ENCODE assay signal across 22 cellular contexts in the genomic region with DNA sequence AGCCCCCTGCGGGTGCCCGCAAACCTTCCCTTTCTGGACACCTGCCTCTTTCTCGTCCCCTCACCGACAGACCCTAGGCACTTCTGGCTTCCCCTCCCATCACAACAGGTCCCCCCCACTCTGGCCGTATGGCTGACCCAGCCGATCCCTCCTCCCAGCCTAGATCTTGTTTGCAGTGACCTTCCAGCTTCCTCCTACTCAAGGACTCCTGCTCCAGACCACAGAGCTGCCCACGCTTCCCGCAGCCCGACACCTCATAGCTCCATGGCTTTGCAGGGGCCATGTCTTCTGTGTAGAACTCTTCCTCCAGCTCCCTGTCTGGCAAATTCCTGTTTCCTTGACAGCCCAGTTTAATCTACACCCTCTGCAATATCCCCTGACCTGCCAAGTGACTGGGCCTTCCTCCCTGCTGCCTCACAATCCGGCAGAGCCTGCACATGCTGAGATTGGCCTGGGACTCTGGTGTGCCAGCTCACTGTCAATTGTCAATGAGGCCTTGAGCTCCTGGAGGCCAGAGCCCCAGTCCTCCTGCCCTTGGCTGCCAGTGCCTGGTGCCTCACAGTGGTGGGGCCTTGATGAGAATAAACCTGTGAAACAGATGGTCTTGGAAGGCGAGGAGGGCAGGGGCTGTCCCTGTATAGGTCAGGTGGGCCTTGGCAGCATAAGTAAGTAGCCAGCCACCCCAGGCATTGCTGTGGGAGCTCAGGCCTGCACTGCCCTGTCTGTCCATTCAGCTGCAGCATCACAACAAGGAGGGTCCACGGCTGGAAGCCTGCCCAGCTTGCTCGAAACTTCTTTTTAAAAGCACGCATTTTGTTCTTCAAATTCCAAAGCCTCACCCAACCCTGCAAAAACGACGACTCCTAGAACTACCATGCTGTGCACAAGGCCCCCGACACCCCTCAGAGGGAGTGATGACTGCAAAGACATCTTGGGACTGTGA. TPM values are rescaled to one million over a fixed set of nuclear protein-coding genes. Genes with fewer than 3 reads are reported as not detected.
DNase-seq lines count a peak whose midpoint lies in the region; ATAC-seq and TF ChIP-seq lines count a peak whose summit lies in the region.
"Had no signal": no experiment of that assay in that cellular context is flagged by ENCODE, and none has a peak within 500 bp of the region (broad histone marks: within the 10 kb centered on the region; RNA-seq: fewer than 3 reads in every experiment).

No MANE protein-coding gene starts in this region.

- TF ChIP-seq CTCF in right atrium auricular region (IDR thresholded peaks at IDR 0.05) (no peak), fibroblast of lung (conservative IDR thresholded peaks at IDR 0.05 in 1 of 2, IDR thresholded peaks at IDR 0.05 in 1 of 2; ENCODE audit: low read depth in 1 of 2, low read length in 2 of 2) (no peak), nephron progenitor cell (IDR thresholded peaks at IDR 0.05) (no peak), mucosa of descending colon (IDR thresholded peaks at IDR 0.05) (no peak)

- peaks cover 13% of the 10 kb centered on the region for H3K27me3 Mint-ChIP-seq in nephron progenitor cell (ENCODE audit: low read depth, poor library complexity)
- H3K27me3 Mint-ChIP-seq: CD4-positive, alpha-beta T cell had no signal

- H3K36me3 Mint-ChIP-seq in nephron progenitor cell (ENCODE audit: low read depth) = no peaks in the 10 kb centered on the region

- H3K27ac ChIP-seq in right atrium auricular region (no peak overlapping the region), fibroblast of lung (ENCODE audit: insufficient read depth, low read length) (no peak overlapping the region), Karpas-422 (ENCODE audit: low read length) (no peak overlapping the region)
- H3K27ac ChIP-seq: ovary, PC-9, SK-N-MC, tibial artery had no signal

- H3K9me3 Mint-ChIP-seq in nephron progenitor cell = no peaks in the 10 kb centered on the region
- H3K9me3 Mint-ChIP-seq: CD4-positive, alpha-beta T cell had no signal

- H3K4me3 ChIP-seq in right atrium auricular region (no peak overlapping the region), fibroblast of lung (replicated peaks in 1 of 4; ENCODE audit: control extremely low read depth in 1 of 4, insufficient read depth in 1 of 4, low read depth in 3 of 4, low read length in 4 of 4) (no peak overlapping the region), mucosa of descending colon (no peak overlapping the region), Karpas-422 (ENCODE audit: low read length) (no peak overlapping the region)
- H3K4me3 ChIP-seq: breast epithelium, HAP-1, ovary, PC-9, SK-N-MC, tibial artery had no signal

- peak overlapping the region; percentile 46 for H3K4me3 Mint-ChIP-seq in nephron progenitor cell
- H3K4me3 Mint-ChIP-seq: CD4-positive, alpha-beta T cell had no signal

- no peaks in the 10 kb centered on the region for H4K20me1 ChIP-seq in fibroblast of lung (ENCODE audit: control insufficient read depth, extremely low read depth, insufficient read depth, low read length)
- H4K20me1 ChIP-seq in Karpas-422 (ENCODE audit: insufficient read depth, low read depth, low read length) = no peaks in the 10 kb centered on the region

- H2AFZ ChIP-seq in fibroblast of lung (ENCODE audit: low read length) = peak overlapping the region; percentile 14
- H2AFZ ChIP-seq in Karpas-422 (ENCODE audit: low read length) = no peak overlapping the region
- H2AFZ ChIP-seq: PC-9 had no signal

- H3K36me3 ChIP-seq in right atrium auricular region = no peaks in the 10 kb centered on the region
- no peaks in the 10 kb centered on the region for H3K36me3 ChIP-seq in fibroblast of lung (ENCODE audit: control insufficient read depth, insufficient read depth, low read length)
- no peaks in the 10 kb centered on the region for H3K36me3 ChIP-seq in mucosa of descending colon (ENCODE audit: low read depth)
- H3K36me3 ChIP-seq in Karpas-422 (ENCODE audit: insufficient read depth, low read length) = no peaks in the 10 kb centered on the region
- H3K36me3 ChIP-seq: breast epithelium, HAP-1, ovary, tibial artery had no signal

- H3K4me1 Mint-ChIP-seq in nephron progenitor cell = peaks cover 56% of the 10 kb centered on the region

- no peaks in the 10 kb centered on the region for H3K4me1 ChIP-seq in right atrium auricular region
- H3K4me1 ChIP-seq in fibroblast of lung (ENCODE audit: control insufficient read depth, extremely low read depth, insufficient read depth, low read length) = no peaks in the 10 kb centered on the region
- H3K4me1 ChIP-seq in mucosa of descending colon (ENCODE audit: low read depth) = peaks cover 11% of the 10 kb centered on the region
- H3K4me1 ChIP-seq in Karpas-422 (ENCODE audit: low read length) = no peaks in the 10 kb centered on the region
- H3K4me1 ChIP-seq: breast epithelium, HAP-1 had no signal

- H3K4me2 ChIP-seq in fibroblast of lung (ENCODE audit: extremely low read depth, insufficient read depth, low read length) = peak overlapping the region; percentile 23
- no peak overlapping the region for H3K4me2 ChIP-seq in Karpas-422 (ENCODE audit: low read depth, low read length, poor library complexity, severe bottlenecking)
- H3K4me2 ChIP-seq: PC-9 had no signal

- H3K9me3 ChIP-seq in right atrium auricular region (no peaks in the 10 kb centered on the region), fibroblast of lung (ENCODE audit: control insufficient read depth, insufficient read depth, low read depth, low read length) (no peaks in the 10 kb centered on the region), mucosa of descending colon (no peaks in the 10 kb centered on the region), Karpas-422 (ENCODE audit: low read length) (no peaks in the 10 kb centered on the region)
- H3K9me3 ChIP-seq: breast epithelium, HAP-1, ovary, tibial artery had no signal

- intact Hi-C loops in Right ventricle myocardium superior (cut with DNase I) = no loop called here
- intact Hi-C loops in mucosa of descending colon (cut with DNase I, micrococcal nuclease) = no loop called here

- no peaks in the 10 kb centered on the region for H3K27me3 ChIP-seq in right atrium auricular region
- H3K27me3 ChIP-seq in fibroblast of lung (ENCODE audit: control insufficient read depth, insufficient read depth, low read length) = no peaks in the 10 kb centered on the region
- no peaks in the 10 kb centered on the region for H3K27me3 ChIP-seq in Karpas-422 (ENCODE audit: low read length)
- H3K27me3 ChIP-seq: breast epithelium, ovary, tibial artery had no signal

- H3K9ac ChIP-seq in fibroblast of lung (ENCODE audit: insufficient read depth, low read length) (no peak overlapping the region), Karpas-422 (ENCODE audit: low read length) (no peak overlapping the region)

- no peaks in the 10 kb centered on the region for H3K9me2 ChIP-seq in Karpas-422 (replicated peaks; ENCODE audit: insufficient read depth, low read length)

- ATAC-seq in Right ventricle myocardium superior (ENCODE audit: poor library complexity) (peak; percentile 52), mucosa of descending colon (no peak)

- H3K79me2 ChIP-seq in fibroblast of lung (ENCODE audit: control insufficient read depth, insufficient read depth, low read length) = no peaks in the 10 kb centered on the region
- H3K79me2 ChIP-seq in Karpas-422 (ENCODE audit: low read length) = no peaks in the 10 kb centered on the region

- no peak for DNase-seq in Right ventricle myocardium superior
- no peak for DNase-seq in right atrium auricular region (ENCODE audit: low spot score)
- DNase-seq in fibroblast of lung (ENCODE audit: low read depth in 2 of 2) = peak in 1 of 2 donors; percentile 39
- no peak for DNase-seq in nephron progenitor cell
- no peak for DNase-seq in effector CD8-positive, alpha-beta T cell (lab: John Stamatoyannopoulos, UW)
- no peak for DNase-seq in AG08396 (ENCODE audit: low spot score)
- no peak for DNase-seq in mucosa of descending colon
- no peak for DNase-seq in Karpas-422
- DNase-seq: activated CD4-positive, alpha-beta T cell treated with anti-CD3 and anti-CD28 coated beads for 4 hours; activated naive CD4-positive, alpha-beta T cell treated with anti-CD3 and anti-CD28 coated beads, Interleukin-2, amount 50 U/mL, for 16 hours; CD4-positive, alpha-beta T cell; DMS53; effector CD4-positive, alpha-beta T cell; hippocampal formation; NCI-H1417 treated with DMSO at 0.1 percent for 48 hours; NCI-H748 treated with DMSO at 0.1 percent for 48 hours; PC-9; tibial artery had no signal

- H3K27ac Mint-ChIP-seq in nephron progenitor cell = peak overlapping the region; percentile 87
- H3K27ac Mint-ChIP-seq: CD4-positive, alpha-beta T cell had no signal

RNA-seq across cellular contexts. Expression of a gene that starts 50.5 kb away (rescaled TPM):
- total RNA-seq in Right ventricle myocardium superior = 48.9 TPM
- total RNA-seq in right atrium auricular region = 100 to 1,000 TPM in 1 of 2 donors, 10 to 100 TPM in 1; 80.0 to 294 TPM
- 2.3 and 3.5 TPM in 2 replicates for total RNA-seq in fibroblast of lung
- 0.23 TPM in 1 of 2 replicates, not detected in the other for polyA plus RNA-seq in fibroblast of lung
- 0.41 and 0.91 TPM in 2 replicates for polyA plus RNA-seq in fibroblast of lung (2012)
- not detected in 2 replicates for polyA minus RNA-seq in fibroblast of lung (ENCODE audit: low replicate concordance)
- 10 to 100 TPM in 1 of 3 donors, 1 to 10 TPM in 2; 5.4 to 18.4 (median 6.6) TPM for total RNA-seq in mucosa of descending colon
- total RNA-seq in Karpas-422 (2014; rRNA removed; shearing (Covaris generic); ENCODE audit: low replicate concordance) = not detected in 2 replicates
